Comparison of ENCODE assay signal across 19 cellular contexts in the genomic region with DNA sequence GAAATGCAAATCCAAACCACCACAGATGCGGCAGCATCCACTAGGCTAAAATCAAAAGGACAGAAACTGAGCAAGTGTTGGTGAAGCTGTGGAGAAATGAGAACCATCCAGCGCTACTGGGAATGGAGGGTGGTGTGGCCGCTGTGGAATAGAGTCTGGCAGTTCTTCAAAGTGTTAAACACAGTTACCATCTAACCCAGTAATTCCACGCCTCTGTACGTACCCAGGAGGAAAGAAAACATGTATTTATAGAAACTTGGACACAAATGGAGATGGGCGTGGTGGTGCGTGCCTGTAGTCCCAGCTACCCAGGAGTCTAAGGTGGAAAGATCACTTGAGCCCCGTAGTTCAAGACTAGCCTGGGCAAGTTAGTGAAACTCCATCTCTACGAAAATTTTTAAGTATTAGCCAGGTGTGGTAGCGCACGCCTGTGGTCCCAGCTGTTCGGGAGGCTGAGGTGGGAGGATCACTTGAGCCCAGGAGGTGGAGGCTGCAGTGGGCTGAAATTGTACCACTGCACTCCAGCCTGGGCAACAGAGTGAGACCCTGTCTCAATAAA. TPM values are rescaled to one million over a fixed set of nuclear protein-coding genes. Genes with fewer than 3 reads are reported as not detected.
DNase-seq lines count a peak whose midpoint lies in the region; FAIRE-seq and TF ChIP-seq lines count a peak whose summit lies in the region.
"Had no signal": no experiment of that assay in that cellular context is flagged by ENCODE, and none has a peak within 500 bp of the region (broad histone marks: within the 10 kb centered on the region; RNA-seq: fewer than 3 reads in every experiment).

No MANE protein-coding gene starts in this region.

- H3K27me3 ChIP-seq in HL-60 (ENCODE audit: insufficient read depth, poor library complexity, severe bottlenecking) (no peaks in the 10 kb centered on the region), small intestine (ENCODE audit: control insufficient read depth in 2 of 2, insufficient read depth in 2 of 2, low read length in 2 of 2) (no peaks in the 10 kb centered on the region)

- H3K9me3 ChIP-seq in small intestine (ENCODE audit: control insufficient read depth, low read depth) = no peaks in the 10 kb centered on the region
- H3K9me3 ChIP-seq: gastroesophageal sphincter, HAP-1, spleen had no signal

- 0 out of 2 replicates have a peak overlapping the region, but pooled peaks have one; percentile 18 for H3K27ac ChIP-seq in HL-60 (replicated peaks)
- no peak overlapping the region for H3K27ac ChIP-seq in small intestine (ENCODE audit: low read depth in 1 of 2, low read length in 1 of 2)
- H3K27ac ChIP-seq: gastroesophageal sphincter, spleen had no signal

- WGBS in small intestine, 3 donors = 20 to 45% (median 32%) methylated on average over 12 of the region's 12 CpGs

- no peak for DNase-seq in HL-60 (ENCODE audit: low read depth in 1 of 2, low spot score in 1 of 2)
- peak; percentile 33 for DNase-seq in RPMI7951 (ENCODE audit: low read depth)
- peak; percentile 58 for DNase-seq in epithelial cell of esophagus (ENCODE audit: low read depth)
- peak; percentile 42 for DNase-seq in small intestine
- DNase-seq in SKM-1 treated with dmso at 0.1 percent for 144 hours (lab: John Stamatoyannopoulos, UW; ENCODE audit: unreplicated experiment) = no peak
- no peak for DNase-seq in T-helper 2 cell
- DNase-seq in NCI-H187 (lab: John Stamatoyannopoulos, UW) = no peak
- DNase-seq: activated CD4-positive, alpha-beta T cell treated with anti-CD3 and anti-CD28 coated beads, Interleukin-2, amount 10 ng/mL, durations not matched to agents 7 days and 5 days; activated naive CD8-positive, alpha-beta T cell treated with anti-CD3 and anti-CD28 coated beads, Interleukin-2, amount 10 ng/mL, durations not matched to agents 7 days and 5 days; activated T-cell treated with anti-CD3 and anti-CD28 coated beads, Interleukin-2, amount 50 U/mL, for 4 hours; caudate nucleus; effector memory CD4-positive, alpha-beta T cell; EL; mesendoderm; NCI-H446; spleen had no signal

- FAIRE-seq in small intestine (lab: Jason Lieb, UNC) = no peak
- FAIRE-seq: RCC 7860 had no signal

- H3K36me3 ChIP-seq in small intestine (ENCODE audit: control insufficient read depth in 2 of 2, insufficient read depth in 2 of 2, low read length in 2 of 2) = no peaks in the 10 kb centered on the region

- TF ChIP-seq CTCF in HL-60 (IDR thresholded peaks at IDR 0.05; ENCODE audit: insufficient read depth, low read length) (no peak), epithelial cell of esophagus (IDR thresholded peaks at IDR 0.05; ENCODE audit: insufficient read depth, low read depth, low read length, missing control alignments) (no peak)

- H3K4me3 ChIP-seq in HL-60 (replicated peaks; ENCODE audit: insufficient read depth, low read length) (no peak overlapping the region), epithelial cell of esophagus (ENCODE audit: low read length) (no peak overlapping the region), small intestine (ENCODE audit: low read depth in 1 of 2, low read length in 2 of 2) (no peak overlapping the region)
- H3K4me3 ChIP-seq: gastroesophageal sphincter, HAP-1, spleen had no signal

- peaks cover 0 to 2% of the 10 kb centered on the region in 2 donors for H3K4me1 ChIP-seq in small intestine (ENCODE audit: control insufficient read depth in 2 of 2, insufficient read depth in 1 of 2, low read depth in 1 of 2, low read length in 1 of 2)
- H3K4me1 ChIP-seq: HAP-1 had no signal

RNA-seq across cellular contexts. Expression of a gene that starts 11.6 kb away (rescaled TPM):
- total RNA-seq in RPMI7951 (2014; rRNA removed; shearing (Covaris generic)) = 45.9 and 53.0 TPM in 2 replicates
- polyA plus RNA-seq in small intestine = 10 to 100 TPM; 40.3 to 79.1 (median 72.0) TPM

RNA-seq across cellular contexts. Expression of a gene that starts 20.6 kb away (rescaled TPM):
- total RNA-seq in RPMI7951 (2014; rRNA removed; shearing (Covaris generic)) = 12.6 and 13.0 TPM in 2 replicates
- 100 to 1,000 TPM; 139 to 258 (median 202) TPM for polyA plus RNA-seq in small intestine

RNA-seq across cellular contexts. Expression of a gene that starts 39.9 kb away (rescaled TPM):
- 42.4 and 47.5 TPM in 2 replicates for total RNA-seq in RPMI7951 (2014; rRNA removed; shearing (Covaris generic))
- polyA plus RNA-seq in small intestine = 100 to 1,000 TPM in 2 of 3 donors, 10 to 100 TPM in 1; 86.4 to 284 (median 182) TPM

RNA-seq across cellular contexts. Expression of a gene that starts 40.1 kb away (rescaled TPM):
- total RNA-seq in RPMI7951 (2014; rRNA removed; shearing (Covaris generic)) = 28.6 and 30.9 TPM in 2 replicates
- 10 to 100 TPM; 34.1 to 76.9 (median 63.2) TPM for polyA plus RNA-seq in small intestine

RNA-seq across cellular contexts. Expression of a gene that starts 57.2 kb away (rescaled TPM):
- total RNA-seq in RPMI7951 (2014; rRNA removed; shearing (Covaris generic)) = 7.7 and 14.1 TPM in 2 replicates
- polyA plus RNA-seq in small intestine = 10 to 100 TPM; 18.1 to 89.2 (median 24.6) TPM

Comparison
In these comparisons a context has a peak if more than half of its experiments do, and no peak if none do; other contexts are left out.
1. DNase-seq: peak in RPMI7951 (single experiment), epithelial cell of esophagus (single experiment) and small intestine (single experiment); none in HL-60 (0 of 2), SKM-1 treated with dmso at 0.1 percent for 144 hours (single experiment), T-helper 2 cell (0 of 5) and NCI-H187 (0 of 2).